In genomic region chr22:42799462-42800405, GRCh38 we compare ENCODE assay signal across 15 cellular contexts. TPM values are rescaled to one million over a fixed set of nuclear protein-coding genes. Genes with fewer than 3 reads are reported as not detected.
DNase-seq lines count a peak whose midpoint lies in the region; ATAC-seq and TF ChIP-seq lines count a peak whose summit lies in the region.
"Had no signal": no experiment of that assay in that cellular context is flagged by ENCODE, and none has a peak within 500 bp of the region (broad histone marks: within the 10 kb centered on the region; RNA-seq: fewer than 3 reads in every experiment).

No MANE protein-coding gene starts in this region.

- H3K36me3 ChIP-seq in SK-N-SH (replicated peaks in 1 of 2; ENCODE audit: control insufficient read depth in 1 of 2, insufficient read depth in 2 of 2, low read length in 1 of 2) (peaks cover 4 to 9% of the 10 kb centered on the region in 2 experiments), mammary epithelial cell (ENCODE audit: insufficient read depth, low read length) (peaks cover 3% of the 10 kb centered on the region)

- H3K27me3 ChIP-seq in SK-N-SH (ENCODE audit: insufficient read depth) (no peaks in the 10 kb centered on the region), mammary epithelial cell (ENCODE audit: insufficient read depth, low read length) (no peaks in the 10 kb centered on the region)
- H3K27me3 ChIP-seq: adrenal gland, SJSA1, tibial artery had no signal

- WGBS in SK-N-SH (ENCODE audit: low lambda C conversion rate), result 100% methylated on average over 3 of the region's 8 CpGs
- WGBS in mammary epithelial cell (ENCODE audit: low coverage, missing lambda C conversion rate), result 85% methylated on average over 8 of the region's 8 CpGs

- no peak for TF ChIP-seq EP300 in SK-N-SH (IDR thresholded peaks at IDR 0.05; ENCODE audit: borderline replicate concordance in 1 of 2, low read depth in 1 of 2, low read length in 1 of 2)

- H3K27ac ChIP-seq in SK-N-SH (ENCODE audit: low read depth in 2 of 2, low read length in 1 of 2) (no peak overlapping the region), mammary epithelial cell (ENCODE audit: insufficient read depth, low read depth, low read length) (no peak overlapping the region)
- H3K27ac ChIP-seq: parathyroid adenoma, SJSA1, tibial artery had no signal

- dilution Hi-C loops in mammary epithelial cell (cut with HindIII; ENCODE audit: low sequenced_read_pairs), result loop anchor here (5.0 kb wide), 2 partner anchors 33 to 37 kb away; no protein-coding TSS in a partner anchor

- H3K79me2 ChIP-seq in SK-N-SH (ENCODE audit: insufficient read depth), result no peaks in the 10 kb centered on the region
- H3K79me2 ChIP-seq in mammary epithelial cell (ENCODE audit: insufficient read depth, low read length), result no peaks in the 10 kb centered on the region
- H3K79me2 ChIP-seq: parathyroid adenoma had no signal

- H2AFZ ChIP-seq in SK-N-SH (ENCODE audit: low read depth), result no peak overlapping the region
- no peak overlapping the region for H2AFZ ChIP-seq in mammary epithelial cell (ENCODE audit: low read depth, low read length)
- H2AFZ ChIP-seq: parathyroid adenoma had no signal

- ATAC-seq in SK-N-SH treated with all-trans-retinoic acid at 6 μM for 48 hours (no peak), HG03139 (IDR thresholded peaks at IDR 0.05; ENCODE audit: unreplicated experiment) (no peak), GM19328 (IDR thresholded peaks at IDR 0.05; ENCODE audit: unreplicated experiment) (no peak)

- H3K9me2 ChIP-seq in SK-N-SH, result no peaks in the 10 kb centered on the region

- peaks cover 0 to 8% of the 10 kb centered on the region in 2 experiments; a peak in 1 of 4 replicates for H3K4me1 ChIP-seq in SK-N-SH (ENCODE audit: control insufficient read depth in 1 of 2, insufficient read depth in 2 of 2, low read depth in 1 of 2, low read length in 1 of 2)
- peaks cover under 1% of the 10 kb centered on the region for H3K4me1 ChIP-seq in mammary epithelial cell (ENCODE audit: insufficient read depth, low read length)
- H3K4me1 ChIP-seq: parathyroid adenoma had no signal

- no peak overlapping the region for H3K9ac ChIP-seq in SK-N-SH
- H3K9ac ChIP-seq in mammary epithelial cell (ENCODE audit: insufficient read depth, low read length), result no peak overlapping the region
- H3K9ac ChIP-seq: parathyroid adenoma had no signal

- TF ChIP-seq CTCF in SK-N-SH (IDR thresholded peaks at IDR 0.05) (no peak), mammary epithelial cell (conservative IDR thresholded peaks at IDR 0.05 in 1 of 2, IDR thresholded peaks at IDR 0.05 in 1 of 2; ENCODE audit: extremely low read depth in 1 of 2, insufficient read depth in 1 of 2, low read depth in 1 of 2, low read length in 2 of 2) (no peak)

- H3F3A ChIP-seq in SK-N-SH (replicated peaks; ENCODE audit: insufficient read depth), result no peaks in the 10 kb centered on the region

- in situ Hi-C loops in mammary epithelial cell (cut with MboI; ENCODE audit: low sequenced_read_pairs in 2 of 2), result no loop called here

- H4K20me1 ChIP-seq in SK-N-SH (ENCODE audit: insufficient read depth), result no peaks in the 10 kb centered on the region
- no peaks in the 10 kb centered on the region for H4K20me1 ChIP-seq in mammary epithelial cell (ENCODE audit: insufficient read depth, low read length)

- H3K4me2 ChIP-seq in SK-N-SH, result no peak overlapping the region
- no peak overlapping the region for H3K4me2 ChIP-seq in mammary epithelial cell (ENCODE audit: insufficient read depth, low read depth, low read length)

- POLR2A ChIA-PET in SK-N-SH (lab: Yijun Ruan, JAX), result no interaction called here

- H3K4me3 ChIP-seq in SK-N-SH (ENCODE audit: low read depth in 2 of 2, low read length in 1 of 2), result no peak overlapping the region
- H3K4me3 ChIP-seq in mammary epithelial cell (replicated peaks in 1 of 3; ENCODE audit: insufficient read depth in 1 of 3, low read depth in 2 of 3, low read length in 3 of 3), result no peak overlapping the region
- H3K4me3 ChIP-seq: adrenal gland, SJSA1, tibial artery had no signal

- CTCF ChIA-PET in SK-N-SH (lab: Yijun Ruan, JAX) (no interaction called here), mammary epithelial cell (lab: Charles Lee; ENCODE audit: low non-redundant PET) (no interaction called here)

- H3K9me3 ChIP-seq in SK-N-SH (no peaks in the 10 kb centered on the region), mammary epithelial cell (replicated peaks; ENCODE audit: insufficient read depth, low read length) (no peaks in the 10 kb centered on the region)
- H3K9me3 ChIP-seq: adrenal gland, SJSA1, tibial artery had no signal

- intact Hi-C loops in mammary epithelial cell (cut with micrococcal nuclease) (no loop called here), posterior vena cava (cut with DNase I) (loop anchor here in 1 of 2 donors (10.0 kb wide), 1 partner anchor 135 kb away; no protein-coding TSS in a partner anchor)

- BruUV-seq in mammary epithelial cell (replicated peaks; lab: Mats Ljungman, UMichigan), result no TSS peak

- TF ChIP-seq RAD21 in SK-N-SH (IDR thresholded peaks at IDR 0.05; ENCODE audit: low read length), result no peak

- DNase-seq in SK-N-SH (no peak), NCI-H2029 treated with DMSO at 0.1 percent for 48 hours (lab: John Stamatoyannopoulos, UW) (peak; percentile 33), mammary epithelial cell (peak; percentile 5), posterior vena cava (ENCODE audit: low spot score) (peak; percentile 23), NCI-H1417 treated with DMSO at 0.1 percent for 48 hours (lab: John Stamatoyannopoulos, UW) (no peak)
- DNase-seq: DMS79, mesenchymal stem cell, MM.1S had no signal

TF ChIP-seq in SK-N-SH, 30 proteins besides CTCF, POLR2A, EP300 and RAD21:
- TF ChIP-seq USF1 (IDR thresholded peaks at IDR 0.05; ENCODE audit: borderline replicate concordance, low read depth) (0 out of 2 replicates have a peak, but pooled peaks have one; percentile 18), NFIC (IDR thresholded peaks at IDR 0.05; ENCODE audit: borderline replicate concordance) (no peak)

TF ChIP-seq in SK-N-SH treated with all-trans-retinoic acid at 6 μM for 48 hours, 23 proteins besides CTCF, POLR2A, EP300 and RAD21:
- TF ChIP-seq RARB (CRISPR knock-in tag; IDR thresholded peaks at IDR 0.05), result no peak
- no peak for TF ChIP-seq TCF4 (CRISPR knock-in tag; IDR thresholded peaks at IDR 0.05; ENCODE audit: borderline replicate concordance)
TF ChIP-seq in SK-N-SH treated with all-trans-retinoic acid at 6 μM for 48 hours: peak in this region for 0.

RNA-seq across cellular contexts. Expression of gene ARFGAP3, which starts 57.3 kb away (rescaled TPM):
- polyA plus RNA-seq in SK-N-SH (2012; rRNA removed) (12.6 and 16.6 TPM in 2 replicates), mammary epithelial cell (24.9 TPM)
- polyA plus RNA-seq in SK-N-SH (2012; cell fraction: cytosol; rRNA removed), result 15.8 and 16.3 TPM in 2 replicates
- 14.5 and 21.8 TPM in 2 replicates for polyA plus RNA-seq in SK-N-SH (2012; cell fraction: nucleus; rRNA removed)
- total RNA-seq in mammary epithelial cell (10 to 100 TPM; 46.5 to 60.8 TPM), posterior vena cava (10 to 100 TPM; 36.9 to 53.0 TPM)
- polyA minus RNA-seq in mammary epithelial cell, result 10.3 TPM

Comparison
In these comparisons a context has a peak if more than half of its experiments do, and no peak if none do; other contexts are left out.
1. DNase-seq: peak in NCI-H2029 treated with DMSO at 0.1 percent for 48 hours (single experiment), mammary epithelial cell (single experiment) and posterior vena cava (single experiment); none in SK-N-SH (single experiment) and NCI-H1417 treated with DMSO at 0.1 percent for 48 hours (single experiment).